10 cellular contexts compared by ENCODE assay signal in genomic region chr13:46182491-46182877, GRCh38. TPM values are rescaled to one million over a fixed set of nuclear protein-coding genes. Genes with fewer than 3 reads are reported as not detected.
DNase-seq lines count a peak whose midpoint lies in the region; ATAC-seq and TF ChIP-seq lines count a peak whose summit lies in the region.
"Had no signal": no experiment of that assay in that cellular context is flagged by ENCODE, and none has a peak within 500 bp of the region (broad histone marks: within the 10 kb centered on the region; RNA-seq: fewer than 3 reads in every experiment).

No MANE protein-coding gene starts in this region.

- CTCF ChIA-PET in activated naive CD4-positive, alpha-beta T cell treated with anti-CD3 and anti-CD28 coated beads for 36 hours (lab: Charles Lee): interaction anchor here (0.6 to 2.4 kb wide), 10 partner anchors 10 to 193 kb away, joined by 3 to 18 read pairs (median 4); no protein-coding TSS in a partner anchor

- no peaks in the 10 kb centered on the region for H3K27me3 ChIP-seq in adrenal gland
- no peaks in the 10 kb centered on the region for H3K27me3 ChIP-seq in thyroid gland

- peak; percentile 47 for DNase-seq in activated naive CD4-positive, alpha-beta T cell treated with anti-CD3 and anti-CD28 coated beads for 36 hours
- DNase-seq in activated naive CD4-positive, alpha-beta T cell (lab: John Stamatoyannopoulos, UW): no peak
- no peak for DNase-seq in activated naive CD8-positive, alpha-beta T cell treated with anti-CD3 and anti-CD28 coated beads, Interleukin-2, amount 10 ng/mL, durations not matched to agents 7 days and 5 days
- no peak for DNase-seq in type B pancreatic cell (ENCODE audit: extremely low spot score, unreplicated experiment)
- DNase-seq in adrenal gland: no peak
- no peak for DNase-seq in thyroid gland
- DNase-seq in NCI-H2171 treated with DMSO at 0.1 percent for 48 hours (lab: John Stamatoyannopoulos, UW): no peak

- POLR2A ChIA-PET in activated naive CD8-positive, alpha-beta T cell treated with anti-CD3 and anti-CD28 coated beads, Interleukin-2, amount 10 ng/mL, durations not matched to agents 7 days and 5 days (lab: Charles Lee): interaction anchor here (0.7 to 5.5 kb wide), 16 partner anchors 10 to 718 kb away, joined by 3 to 134 read pairs (median 6); partner anchors contain the start of genes COG3 and LRRC63

- TF ChIP-seq POLR2A in adrenal gland (IDR thresholded peaks at IDR 0.05): no peak
- no peak for TF ChIP-seq POLR2A in thyroid gland (IDR thresholded peaks at IDR 0.05)

- intact Hi-C loops in activated naive CD4-positive, alpha-beta T cell treated with anti-CD3 and anti-CD28 coated beads for 36 hours (cut with micrococcal nuclease): loop anchor here (1.0 to 5.0 kb wide), 10 partner anchors 14 to 841 kb away; partner anchors contain the start of genes COG3, LRCH1, LRRC63 and RUBCNL
- intact Hi-C loops in adrenal gland (cut with DNase I): no loop called here
- intact Hi-C loops in thyroid gland (cut with DNase I): no loop called here

- H3K9me3 ChIP-seq in adrenal gland (replicated peaks in 1 of 3) (no peaks in the 10 kb centered on the region), thyroid gland (no peaks in the 10 kb centered on the region)

- no peaks in the 10 kb centered on the region for H3K9me3 Mint-ChIP-seq in activated naive CD4-positive, alpha-beta T cell treated with anti-CD3 and anti-CD28 coated beads for 36 hours
- no peaks in the 10 kb centered on the region for H3K9me3 Mint-ChIP-seq in activated naive CD8-positive, alpha-beta T cell treated with anti-CD3 and anti-CD28 coated beads, Interleukin-2, amount 10 ng/mL, durations not matched to agents 7 days and 5 days
- peaks cover 4% of the 10 kb centered on the region for H3K9me3 Mint-ChIP-seq in type B pancreatic cell

- peak overlapping the region; percentile 93 for H3K4me3 Mint-ChIP-seq in activated naive CD4-positive, alpha-beta T cell treated with anti-CD3 and anti-CD28 coated beads for 36 hours
- H3K4me3 Mint-ChIP-seq in activated naive CD8-positive, alpha-beta T cell treated with anti-CD3 and anti-CD28 coated beads, Interleukin-2, amount 10 ng/mL, durations not matched to agents 7 days and 5 days: peak overlapping the region; percentile 98
- H3K4me3 Mint-ChIP-seq in type B pancreatic cell: peak overlapping the region; percentile 87
- H3K4me3 Mint-ChIP-seq: neural crest cell had no signal

- H3K4me1 ChIP-seq in adrenal gland (replicated peaks in 1 of 2) (no peaks in the 10 kb centered on the region), thyroid gland (no peaks in the 10 kb centered on the region)

- 59 to 74% (median 63%) methylated on average over 2 of the region's 2 CpGs for WGBS in adrenal gland, 4 donors
- 62% methylated on average over 2 of the region's 2 CpGs for WGBS in thyroid gland, 2 donors

- H3K4me1 Mint-ChIP-seq in activated naive CD4-positive, alpha-beta T cell treated with anti-CD3 and anti-CD28 coated beads for 36 hours (ENCODE audit: low read depth): peaks cover 31% of the 10 kb centered on the region
- H3K4me1 Mint-ChIP-seq in activated naive CD8-positive, alpha-beta T cell treated with anti-CD3 and anti-CD28 coated beads, Interleukin-2, amount 10 ng/mL, durations not matched to agents 7 days and 5 days: peaks cover 45% of the 10 kb centered on the region
- peaks cover 13% of the 10 kb centered on the region for H3K4me1 Mint-ChIP-seq in type B pancreatic cell (ENCODE audit: unreplicated experiment)

- peaks cover 30% of the 10 kb centered on the region for H3K36me3 Mint-ChIP-seq in activated naive CD4-positive, alpha-beta T cell treated with anti-CD3 and anti-CD28 coated beads for 36 hours (ENCODE audit: low read depth)
- peaks cover 22% of the 10 kb centered on the region for H3K36me3 Mint-ChIP-seq in activated naive CD8-positive, alpha-beta T cell treated with anti-CD3 and anti-CD28 coated beads, Interleukin-2, amount 10 ng/mL, durations not matched to agents 7 days and 5 days
- H3K36me3 Mint-ChIP-seq in type B pancreatic cell: peaks cover 4% of the 10 kb centered on the region

- peak; percentile 2 for ATAC-seq in HG03066 (IDR thresholded peaks at IDR 0.05; ENCODE audit: low read depth, unreplicated experiment)
- no peak for ATAC-seq in activated naive CD8-positive, alpha-beta T cell treated with anti-CD3 and anti-CD28 coated beads, Interleukin-2, amount 10 ng/mL, durations not matched to agents 7 days and 5 days (ENCODE audit: low read depth)

- H3K36me3 ChIP-seq in adrenal gland (replicated peaks in 1 of 2) (no peaks in the 10 kb centered on the region), thyroid gland (no peaks in the 10 kb centered on the region)

- H3K27ac Mint-ChIP-seq in activated naive CD4-positive, alpha-beta T cell treated with anti-CD3 and anti-CD28 coated beads for 36 hours: peak overlapping the region; percentile 98
- H3K27ac Mint-ChIP-seq in activated naive CD8-positive, alpha-beta T cell treated with anti-CD3 and anti-CD28 coated beads, Interleukin-2, amount 10 ng/mL, durations not matched to agents 7 days and 5 days: peak overlapping the region; percentile 100
- H3K27ac Mint-ChIP-seq in type B pancreatic cell: peak overlapping the region; percentile 94

- H3K4me3 ChIP-seq in adrenal gland: no peak overlapping the region
- no peak overlapping the region for H3K4me3 ChIP-seq in thyroid gland (replicated peaks in 1 of 3)

- TF ChIP-seq CTCF in type B pancreatic cell (conservative IDR thresholded peaks at IDR 0.05) (no peak), adrenal gland (IDR thresholded peaks at IDR 0.05) (no peak), thyroid gland (IDR thresholded peaks at IDR 0.05) (no peak)

- H3K27ac ChIP-seq in adrenal gland (no peak overlapping the region), thyroid gland (no peak overlapping the region)

- H3K27me3 Mint-ChIP-seq in activated naive CD4-positive, alpha-beta T cell treated with anti-CD3 and anti-CD28 coated beads for 36 hours (ENCODE audit: low read depth): no peaks in the 10 kb centered on the region
- no peaks in the 10 kb centered on the region for H3K27me3 Mint-ChIP-seq in activated naive CD8-positive, alpha-beta T cell treated with anti-CD3 and anti-CD28 coated beads, Interleukin-2, amount 10 ng/mL, durations not matched to agents 7 days and 5 days
- H3K27me3 Mint-ChIP-seq in type B pancreatic cell: no peaks in the 10 kb centered on the region

RNA-seq across cellular contexts. Expression of gene LCP1, which starts 0.5 kb away (rescaled TPM):
- 1,000 to 10,000 TPM; 1,008 to 1,043 TPM for total RNA-seq in activated naive CD4-positive, alpha-beta T cell treated with anti-CD3 and anti-CD28 coated beads for 36 hours
- total RNA-seq in activated naive CD8-positive, alpha-beta T cell treated with anti-CD3 and anti-CD28 coated beads, Interleukin-2, amount 10 ng/mL, durations not matched to agents 7 days and 5 days: 1,000 to 10,000 TPM in 1 of 2 experiments, 100 to 1,000 TPM in 1; 965 to 1,009 TPM
- total RNA-seq in type B pancreatic cell (ENCODE audit: low replicate concordance) (43.3 and 157 TPM in 2 replicates), adrenal gland (100 to 1,000 TPM in 1 of 8 donors, 10 to 100 TPM in 7; 32.9 to 109 (median 67.2) TPM), thyroid gland (10 to 100 TPM in 2 of 4 donors, 1 to 10 TPM in 2; 8.7 to 27.3 (median 11.9) TPM)
- 10 to 100 TPM; 17.3 to 91.9 (median 27.4) TPM for polyA plus RNA-seq in adrenal gland

RNA-seq across cellular contexts. Expression of gene LRRC63, which starts 29.2 kb away (rescaled TPM):
- under 1 TPM; 0.24 to 0.32 TPM for total RNA-seq in activated naive CD4-positive, alpha-beta T cell treated with anti-CD3 and anti-CD28 coated beads for 36 hours
- 1 to 10 TPM; 1.5 to 1.6 TPM for total RNA-seq in activated naive CD8-positive, alpha-beta T cell treated with anti-CD3 and anti-CD28 coated beads, Interleukin-2, amount 10 ng/mL, durations not matched to agents 7 days and 5 days
- total RNA-seq in type B pancreatic cell (ENCODE audit: low replicate concordance) (0.24 and 0.29 TPM in 2 replicates), adrenal gland (1 to 10 TPM in 2 of 8 donors, under 1 TPM in 4, not detected in 2; 0.26 to 2.2 (median 0.66) TPM), thyroid gland (under 1 TPM in 2 of 4 donors, not detected in 2; 0.11 to 0.13 TPM)
- polyA plus RNA-seq in adrenal gland: 1 to 10 TPM in 1 of 3 donors, under 1 TPM in 2; 0.32 to 1.3 (median 0.44) TPM
- total RNA-seq: H4 had no signal
